21 cellular contexts compared by ENCODE assay signal in genomic region chr4:1635452-1635851, GRCh38. TPM values are rescaled to one million over a fixed set of nuclear protein-coding genes. Genes with fewer than 3 reads are reported as not detected.
DNase-seq lines count a peak whose midpoint lies in the region; ATAC-seq, FAIRE-seq and TF ChIP-seq lines count a peak whose summit lies in the region.
"Had no signal": no experiment of that assay in that cellular context is flagged by ENCODE, and none has a peak within 500 bp of the region (broad histone marks: within the 10 kb centered on the region; RNA-seq: fewer than 3 reads in every experiment).

No MANE protein-coding gene starts in this region.

- no peak overlapping the region for H3K9ac ChIP-seq in astrocyte (ENCODE audit: low read length)
- H3K9ac ChIP-seq: BLaER1 had no signal

- 76 to 88% methylated on average over 8 of the region's 8 CpGs for WGBS in lung, 2 donors
- 72 to 95% (median 94%) methylated on average over 8 of the region's 8 CpGs for WGBS in heart left ventricle, 4 donors

- H3K4me1 ChIP-seq in astrocyte (ENCODE audit: insufficient read depth, low read length) (no peaks in the 10 kb centered on the region), lung (ENCODE audit: control insufficient read depth in 2 of 2, insufficient read depth in 2 of 2, low read length in 2 of 2) (no peaks in the 10 kb centered on the region), heart left ventricle (peaks cover 0 to 6% (median 0%) of the 10 kb centered on the region in 12 donors)

- ATAC-seq in lung (ENCODE audit: insufficient read depth, low FRiP score) (no peak), HG03342 (IDR thresholded peaks at IDR 0.05; ENCODE audit: unreplicated experiment) (no peak), heart left ventricle (no peak)
- no peak for ATAC-seq in stimulated activated naive CD8-positive, alpha-beta T cell treated with anti-CD3 and anti-CD28 coated beads, Interleukin-15, amount 100 ng/mL, for 72 hours

- H3K36me3 Mint-ChIP-seq in astrocyte (ENCODE audit: low read depth, unreplicated experiment) = no peaks in the 10 kb centered on the region
- H3K36me3 Mint-ChIP-seq: CD14-positive monocyte; CD4-positive, alpha-beta memory T cell had no signal

- H3K4me2 ChIP-seq in astrocyte (ENCODE audit: low read length) = no peak overlapping the region
- H3K4me2 ChIP-seq: BLaER1 had no signal

- no peak overlapping the region for H3K4me3 Mint-ChIP-seq in astrocyte (ENCODE audit: unreplicated experiment)
- H3K4me3 Mint-ChIP-seq in stimulated activated naive CD8-positive, alpha-beta T cell treated with anti-CD3 and anti-CD28 coated beads, Interleukin-15, amount 100 ng/mL, for 72 hours = no peak overlapping the region
- H3K4me3 Mint-ChIP-seq: CD14-positive monocyte; CD4-positive, alpha-beta memory T cell; H9; IgD-negative memory B cell had no signal

- H3K27me3 ChIP-seq in astrocyte (ENCODE audit: insufficient read depth, low read length) (no peaks in the 10 kb centered on the region), lung (ENCODE audit: control insufficient read depth, insufficient read depth) (no peaks in the 10 kb centered on the region), heart left ventricle (no peaks in the 10 kb centered on the region)

- H3K79me2 ChIP-seq in astrocyte (ENCODE audit: insufficient read depth, low read length) = no peaks in the 10 kb centered on the region

- peaks cover 21% of the 10 kb centered on the region for H3K27me3 Mint-ChIP-seq in astrocyte (ENCODE audit: low read depth, unreplicated experiment)
- no peaks in the 10 kb centered on the region for H3K27me3 Mint-ChIP-seq in stimulated activated naive CD8-positive, alpha-beta T cell treated with anti-CD3 and anti-CD28 coated beads, Interleukin-15, amount 100 ng/mL, for 72 hours

- H3K4me3 ChIP-seq in astrocyte (ENCODE audit: insufficient read depth, low read depth, low read length) = no peak overlapping the region
- no peak overlapping the region for H3K4me3 ChIP-seq in lung
- no peak overlapping the region for H3K4me3 ChIP-seq in heart left ventricle
- H3K4me3 ChIP-seq: BLaER1 had no signal

- DNase-seq in HT1080 (ENCODE audit: low read depth) (peak; percentile 28), astrocyte (ENCODE audit: low read depth) (peak; percentile 18), lung (ENCODE audit: low spot score) (peak; percentile 37), NCI-H187 (lab: John Stamatoyannopoulos, UW) (no peak), heart left ventricle (no peak)
- DNase-seq in stimulated activated naive CD8-positive, alpha-beta T cell treated with anti-CD3 and anti-CD28 coated beads, Interleukin-15, amount 100 ng/mL, for 72 hours = no peak
- DNase-seq: ACHN; CD4-positive, alpha-beta memory T cell; DMS153; DMS79; GF-D8; H9; KBM-7 had no signal

- H3K9me3 Mint-ChIP-seq in astrocyte (ENCODE audit: unreplicated experiment) = no peaks in the 10 kb centered on the region
- H3K9me3 Mint-ChIP-seq in stimulated activated naive CD8-positive, alpha-beta T cell treated with anti-CD3 and anti-CD28 coated beads, Interleukin-15, amount 100 ng/mL, for 72 hours = no peaks in the 10 kb centered on the region
- H3K9me3 Mint-ChIP-seq: H9, IgD-negative memory B cell had no signal

- no peak overlapping the region for H2AFZ ChIP-seq in astrocyte (ENCODE audit: low read depth, low read length)

- no peak for FAIRE-seq in astrocyte (lab: Jason Lieb, UNC)
- FAIRE-seq: A204.1, H1, HTR-8/SVneo had no signal

- H3K27ac ChIP-seq in astrocyte (ENCODE audit: low read depth, low read length) = no peak overlapping the region
- H3K27ac ChIP-seq in lung (ENCODE audit: low read depth in 1 of 2, low read length in 1 of 2) = no peak overlapping the region
- H3K27ac ChIP-seq in heart left ventricle = no peak overlapping the region
- H3K27ac ChIP-seq: BLaER1, HL-60 had no signal

- no peak overlapping the region for H3K27ac Mint-ChIP-seq in astrocyte (ENCODE audit: unreplicated experiment)
- no peak overlapping the region for H3K27ac Mint-ChIP-seq in stimulated activated naive CD8-positive, alpha-beta T cell treated with anti-CD3 and anti-CD28 coated beads, Interleukin-15, amount 100 ng/mL, for 72 hours
- H3K27ac Mint-ChIP-seq: CD14-positive monocyte, H9, IgD-negative memory B cell had no signal

- H3K36me3 ChIP-seq in astrocyte (ENCODE audit: insufficient read depth, low read length) = no peaks in the 10 kb centered on the region
- H3K36me3 ChIP-seq in lung (ENCODE audit: control insufficient read depth in 2 of 2, insufficient read depth in 2 of 2, low read length in 2 of 2) = no peaks in the 10 kb centered on the region
- no peaks in the 10 kb centered on the region for H3K36me3 ChIP-seq in heart left ventricle
- H3K36me3 ChIP-seq: BLaER1 had no signal

- no peaks in the 10 kb centered on the region for H3K9me3 ChIP-seq in astrocyte (ENCODE audit: insufficient read depth, low read depth, low read length)
- H3K9me3 ChIP-seq in lung (ENCODE audit: control insufficient read depth in 2 of 2, insufficient read depth in 1 of 2, low read length in 1 of 2) = peaks cover 0 to 2% of the 10 kb centered on the region in 2 donors
- peaks cover 0 to 12% (median 0%) of the 10 kb centered on the region in 12 donors for H3K9me3 ChIP-seq in heart left ventricle
- H3K9me3 ChIP-seq: BLaER1 had no signal

- no peaks in the 10 kb centered on the region for H4K20me1 ChIP-seq in astrocyte (ENCODE audit: insufficient read depth, low read length)

- no peak for TF ChIP-seq POLR2A in heart left ventricle (IDR thresholded peaks at IDR 0.05)

- H3K4me1 Mint-ChIP-seq in astrocyte (ENCODE audit: low read depth, unreplicated experiment) = no peaks in the 10 kb centered on the region
- no peaks in the 10 kb centered on the region for H3K4me1 Mint-ChIP-seq in stimulated activated naive CD8-positive, alpha-beta T cell treated with anti-CD3 and anti-CD28 coated beads, Interleukin-15, amount 100 ng/mL, for 72 hours
- H3K4me1 Mint-ChIP-seq: CD14-positive monocyte; CD4-positive, alpha-beta memory T cell; IgD-negative memory B cell had no signal

- intact Hi-C loops in heart left ventricle (cut with DNase I) = no loop called here

- TF ChIP-seq CTCF in astrocyte (IDR thresholded peaks at IDR 0.05; ENCODE audit: insufficient read depth, low read depth, low read length) = no peak
- no peak for TF ChIP-seq CTCF in lung (IDR thresholded peaks at IDR 0.05; ENCODE audit: control extremely low read depth, extremely low read depth)
- TF ChIP-seq CTCF in heart left ventricle (IDR thresholded peaks at IDR 0.05) = no peak

RNA-seq across cellular contexts. Expression of gene FAM53A, which starts 48.7 kb away (rescaled TPM):
- total RNA-seq in HT1080 (2014; rRNA removed; shearing (Covaris generic)) = 0.06 TPM in 1 of 2 replicates, not detected in the other
- polyA plus RNA-seq in HT1080 (2015; cell fraction: cytosol; rRNA removed) = 0.49 and 0.59 TPM in 2 replicates
- polyA plus RNA-seq in HT1080 (2015; cell fraction: nucleus; rRNA removed) = 0.16 TPM in 1 of 2 replicates, not detected in the other
- total RNA-seq in astrocyte (2.1 and 3.4 TPM in 2 replicates), lung (1 to 10 TPM; 2.1 to 2.8 TPM), heart left ventricle (1 to 10 TPM in 4 of 9 donors, under 1 TPM in 5; 0.42 to 2.3 (median 0.99) TPM)
- polyA plus RNA-seq in lung (1 to 10 TPM; 1.4 to 2.3 TPM), heart left ventricle (1 to 10 TPM in 1 of 2 donors, under 1 TPM in 1; 0.88 to 1.4 TPM)

Comparison
In these comparisons a context has a peak if more than half of its experiments do, and no peak if none do; other contexts are left out.
1. DNase-seq: peak in HT1080 (single experiment), astrocyte (single experiment) and lung (single experiment); none in stimulated activated naive CD8-positive, alpha-beta T cell treated with anti-CD3 and anti-CD28 coated beads, Interleukin-15, amount 100 ng/mL, for 72 hours (0 of 2), NCI-H187 (0 of 2) and heart left ventricle (0 of 5).